In genomic region chr3:167749728-167750127, GRCh38 we compare ENCODE assay signal across 11 cellular contexts.
"Had no signal": no experiment of that assay in that cellular context is flagged by ENCODE, and none has a peak within 500 bp of the region (broad histone marks: within the 10 kb centered on the region; RNA-seq: fewer than 3 reads in every experiment).

No MANE protein-coding gene starts in this region.

- H3K9me3 ChIP-seq: ascending aorta, breast epithelium, gastroesophageal sphincter, heart right ventricle, lower lobe of right lung, transverse colon, vagina had no signal

- DNase-seq: activated CD4-positive, CD25-positive, alpha-beta regulatory T cell; dorsolateral prefrontal cortex; endodermal cell; heart right ventricle; lower lobe of right lung; stimulated activated CD4-positive, alpha-beta T cell treated with anti-CD3 and anti-CD28 coated beads, Interleukin-2, amount 100 ng/mL, for 48 hours; transverse colon had no signal

- H3K4me3 ChIP-seq: ascending aorta, breast epithelium, gastroesophageal sphincter, lower lobe of right lung, transverse colon, vagina had no signal

- H3K36me3 ChIP-seq: ascending aorta, breast epithelium, gastroesophageal sphincter, heart right ventricle, lower lobe of right lung, transverse colon, vagina had no signal

- ATAC-seq: gastroesophageal sphincter had no signal

- H3K27ac ChIP-seq: ascending aorta, breast epithelium, gastroesophageal sphincter, lower lobe of right lung, transverse colon, vagina had no signal

- H3K27me3 ChIP-seq: ascending aorta, breast epithelium, dorsolateral prefrontal cortex, gastroesophageal sphincter, heart right ventricle, transverse colon, vagina had no signal

- H3K4me1 ChIP-seq: ascending aorta, breast epithelium, gastroesophageal sphincter, vagina had no signal
